8 cellular contexts compared by ENCODE assay signal in genomic region chr9:128276008-128276573, GRCh38. TPM values are rescaled to one million over a fixed set of nuclear protein-coding genes. Genes with fewer than 3 reads are reported as not detected.
DNase-seq lines count a peak whose midpoint lies in the region; ATAC-seq lines count a peak whose summit lies in the region.

SWI5 (plus strand) TSS chr9:128276276.

- peak within 1 kb of the TSS; percentile 74 to 98 for H3K4me3 ChIP-seq in mesenchymal stem cell (ENCODE audit: insufficient read depth in 1 of 2, low read depth in 1 of 2, low read length in 2 of 2)

- H2BK12ac ChIP-seq in mesenchymal stem cell (ENCODE audit: low read length in 2 of 2): peak within 1 kb of the TSS in 1 of 2 experiments; percentile 70

- peak within 1 kb of the TSS; percentile 95 to 98 for H3K4me3 Mint-ChIP-seq in effector memory CD8-positive, alpha-beta T cell

- H3K4ac ChIP-seq in mesenchymal stem cell (ENCODE audit: low read depth in 1 of 2, low read length in 2 of 2): peak within 1 kb of the TSS; percentile 79 to 97

- peaks cover 22 to 29% of the 10 kb centered on the region in 2 donors for H3K4me1 Mint-ChIP-seq in effector memory CD8-positive, alpha-beta T cell (ENCODE audit: low read depth in 2 of 2)

- in situ Hi-C loops in Caki2 (cut with HindIII; ENCODE audit: low pct_unique_long_range_greater_than_20kb, low sequenced_read_pairs): no loop called here

- H2BK15ac ChIP-seq in mesenchymal stem cell (ENCODE audit: low read depth, poor library complexity, severe bottlenecking): peak within 1 kb of the TSS; percentile 87

- WGBS in mesenchymal stem cell: under 1% methylated on average over 38 of the region's 38 CpGs

- H3K79me1 ChIP-seq in mesenchymal stem cell (replicated peaks; ENCODE audit: low read length, poor library complexity, severe bottlenecking): peaks cover 30% of the 10 kb centered on the region

- peak within 1 kb of the TSS; percentile 99 for H3K9ac ChIP-seq in mesenchymal stem cell (ENCODE audit: low read length)

- H3K36me3 Mint-ChIP-seq in effector memory CD8-positive, alpha-beta T cell (ENCODE audit: insufficient read depth): peaks cover 38% of the 10 kb centered on the region

- DNase-seq in Caki2 (ENCODE audit: low read depth) (peak; percentile 97), HUDEP-2 (lab: John Stamatoyannopoulos, UW; ENCODE audit: unreplicated experiment in 76 of 76) (peak in 75 of 76 experiments; percentile 65 to 100 (median 99)), NOMO-1 treated with dmso at 0.1 percent for 144 hours (lab: John Stamatoyannopoulos, UW; ENCODE audit: unreplicated experiment) (peak; percentile 99), mesenchymal stem cell (peak; percentile 98)
- DNase-seq in activated CD8-positive, alpha-beta memory T cell treated with anti-CD3 and anti-CD28 coated beads for 48 hours (ENCODE audit: low read depth in 2 of 3, low spot score in 2 of 3): peak; percentile 99 to 100 (median 100)
- DNase-seq in effector memory CD8-positive, alpha-beta T cell: peak; percentile 99 to 100 (median 100)
- DNase-seq in stimulated activated CD8-positive, alpha-beta memory T cell treated with anti-CD3 and anti-CD28 coated beads, Interleukin-12 subunit alpha, Interleukin-12 subunit beta, amount 100 ng/mL, for 24 hours (ENCODE audit: extremely low read depth): peak; percentile 100

- H3K27ac ChIP-seq in mesenchymal stem cell (ENCODE audit: low read length, poor library complexity, severe bottlenecking): peak within 1 kb of the TSS; percentile 67

- peak within 1 kb of the TSS; percentile 81 for H2AFZ ChIP-seq in mesenchymal stem cell (ENCODE audit: low read depth, low read length)

- H3K4me1 ChIP-seq in mesenchymal stem cell (ENCODE audit: control insufficient read depth, insufficient read depth, low read depth, low read length): peaks cover 17% of the 10 kb centered on the region

- peak within 1 kb of the TSS; percentile 88 for H4K91ac ChIP-seq in mesenchymal stem cell (ENCODE audit: low read length)

- H4K8ac ChIP-seq in mesenchymal stem cell (ENCODE audit: low read length): peak within 1 kb of the TSS; percentile 92

- peak within 1 kb of the TSS; percentile 21 for H2AK5ac ChIP-seq in mesenchymal stem cell (ENCODE audit: low read length, severe bottlenecking)

- H3K23ac ChIP-seq in mesenchymal stem cell (ENCODE audit: low read length in 2 of 2): peak within 1 kb of the TSS in 1 of 2 experiments; percentile 84

- no peaks in the 10 kb centered on the region for H3K27me3 Mint-ChIP-seq in effector memory CD8-positive, alpha-beta T cell

- no peaks in the 10 kb centered on the region for H3K9me3 Mint-ChIP-seq in effector memory CD8-positive, alpha-beta T cell

- peak within 1 kb of the TSS; percentile 94 for H2BK120ac ChIP-seq in mesenchymal stem cell (ENCODE audit: low read depth, low read length)

- peak within 1 kb of the TSS; percentile 92 to 99 for H3K18ac ChIP-seq in mesenchymal stem cell (ENCODE audit: low read depth in 1 of 2, low read length in 2 of 2)

- no peaks in the 10 kb centered on the region for H3K9me3 ChIP-seq in mesenchymal stem cell (ENCODE audit: control insufficient read depth, low read length)

- H3K14ac ChIP-seq in mesenchymal stem cell (ENCODE audit: low read length in 2 of 2): peak within 1 kb of the TSS in 1 of 2 experiments; percentile 94

- H3K4me2 ChIP-seq in mesenchymal stem cell (ENCODE audit: low read length, poor library complexity, severe bottlenecking): peak within 1 kb of the TSS; percentile 72

- peaks cover 19 to 39% of the 10 kb centered on the region in 2 experiments for H3K36me3 ChIP-seq in mesenchymal stem cell (ENCODE audit: control insufficient read depth in 1 of 2, insufficient read depth in 2 of 2, low read depth in 1 of 2, low read length in 2 of 2)

- H3K27ac Mint-ChIP-seq in effector memory CD8-positive, alpha-beta T cell: peak within 1 kb of the TSS; percentile 98 to 99

- no peaks in the 10 kb centered on the region for H3K27me3 ChIP-seq in mesenchymal stem cell (ENCODE audit: control insufficient read depth in 1 of 2, insufficient read depth in 1 of 2, low read length in 2 of 2)

- peak within 1 kb of the TSS; percentile 75 for H2BK5ac ChIP-seq in mesenchymal stem cell (ENCODE audit: low read depth, low read length, poor library complexity, severe bottlenecking)

- ATAC-seq in GM21390 (IDR thresholded peaks at IDR 0.05; ENCODE audit: unreplicated experiment): peak; percentile 93
- ATAC-seq in effector memory CD8-positive, alpha-beta T cell (replicated peaks): peak; percentile 96

RNA-seq across cellular contexts. Expression of gene SWI5, which starts in this region (rescaled TPM):
- total RNA-seq in Caki2 (2014; rRNA removed; shearing (Covaris generic); ENCODE audit: low replicate concordance): 97.2 and 141 TPM in 2 replicates
- polyA plus RNA-seq in mesenchymal stem cell (2013, experiment 1 of 2): 35.0 TPM
- polyA plus RNA-seq in mesenchymal stem cell (2013, experiment 2 of 2): 33.3 TPM

Comparison
In these comparisons a context has a peak if more than half of its experiments do, and no peak if none do; other contexts are left out.
1. Peak in every context shown above with its lines: DNase-seq, ATAC-seq, H3K4me3 ChIP-seq and H3K27ac ChIP-seq.